23 cellular contexts compared by ENCODE assay signal in the genomic region with DNA sequence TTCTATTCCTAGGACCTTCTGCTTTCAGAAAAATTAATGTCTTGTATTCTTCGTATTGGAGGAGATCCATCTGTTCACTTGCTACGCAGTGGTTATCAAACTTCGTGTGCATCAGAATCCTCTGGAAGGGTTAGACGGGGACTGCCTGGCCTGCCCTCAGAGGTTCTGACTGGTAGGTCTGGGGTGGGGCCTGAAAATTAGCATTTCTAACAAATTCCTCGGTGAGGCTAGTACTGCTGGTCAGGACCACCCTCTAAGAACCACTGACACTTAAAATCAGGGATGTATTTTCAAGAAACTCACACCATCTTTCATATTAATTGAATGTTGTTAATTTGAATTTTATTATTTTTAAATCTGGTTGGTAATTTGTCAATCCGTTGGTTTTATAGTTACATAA.
"Had no signal": no experiment of that assay in that cellular context is flagged by ENCODE, and none has a peak within 500 bp of the region (broad histone marks: within the 10 kb centered on the region; RNA-seq: fewer than 3 reads in every experiment).

No MANE protein-coding gene starts in this region.

- H3K27me3 ChIP-seq: dorsolateral prefrontal cortex, esophagus muscularis mucosa, foreskin keratinocyte, gastroesophageal sphincter, heart left ventricle, hepatocyte had no signal

- H3K79me2 ChIP-seq: hepatocyte had no signal

- DNase-seq: dermis blood vessel endothelial cell; dorsolateral prefrontal cortex; effector CD4-positive, alpha-beta T cell; effector memory CD4-positive, alpha-beta T cell; foreskin keratinocyte; heart left ventricle; hypothalamus; immature natural killer cell; islet precursor cell; kidney; kidney glomerular epithelial cell; left colon; left ventricle myocardium superior; lower lobe of right lung; mesenchymal stem cell; naive thymus-derived CD4-positive, alpha-beta T cell had no signal

- H3K4me2 ChIP-seq: hepatocyte had no signal

- H3K4me1 ChIP-seq: lower lobe of right lung had no signal

- H3K27ac ChIP-seq: coronary artery, dorsolateral prefrontal cortex, esophagus muscularis mucosa, foreskin keratinocyte, gastroesophageal sphincter, heart left ventricle, hepatocyte, lower lobe of right lung had no signal

- H3K9me3 ChIP-seq: esophagus muscularis mucosa, gastroesophageal sphincter, heart left ventricle, lower lobe of right lung had no signal

- H3K4me3 ChIP-seq: coronary artery, dorsolateral prefrontal cortex, esophagus muscularis mucosa, gastroesophageal sphincter, heart left ventricle, hepatocyte, lower lobe of right lung had no signal

- FAIRE-seq: colon, endothelial cell of umbilical vein, frontal cortex, kidney had no signal

- H2AFZ ChIP-seq: hepatocyte had no signal

- H3K36me3 ChIP-seq: esophagus muscularis mucosa, gastroesophageal sphincter, heart left ventricle, lower lobe of right lung had no signal
